In the genomic region with DNA sequence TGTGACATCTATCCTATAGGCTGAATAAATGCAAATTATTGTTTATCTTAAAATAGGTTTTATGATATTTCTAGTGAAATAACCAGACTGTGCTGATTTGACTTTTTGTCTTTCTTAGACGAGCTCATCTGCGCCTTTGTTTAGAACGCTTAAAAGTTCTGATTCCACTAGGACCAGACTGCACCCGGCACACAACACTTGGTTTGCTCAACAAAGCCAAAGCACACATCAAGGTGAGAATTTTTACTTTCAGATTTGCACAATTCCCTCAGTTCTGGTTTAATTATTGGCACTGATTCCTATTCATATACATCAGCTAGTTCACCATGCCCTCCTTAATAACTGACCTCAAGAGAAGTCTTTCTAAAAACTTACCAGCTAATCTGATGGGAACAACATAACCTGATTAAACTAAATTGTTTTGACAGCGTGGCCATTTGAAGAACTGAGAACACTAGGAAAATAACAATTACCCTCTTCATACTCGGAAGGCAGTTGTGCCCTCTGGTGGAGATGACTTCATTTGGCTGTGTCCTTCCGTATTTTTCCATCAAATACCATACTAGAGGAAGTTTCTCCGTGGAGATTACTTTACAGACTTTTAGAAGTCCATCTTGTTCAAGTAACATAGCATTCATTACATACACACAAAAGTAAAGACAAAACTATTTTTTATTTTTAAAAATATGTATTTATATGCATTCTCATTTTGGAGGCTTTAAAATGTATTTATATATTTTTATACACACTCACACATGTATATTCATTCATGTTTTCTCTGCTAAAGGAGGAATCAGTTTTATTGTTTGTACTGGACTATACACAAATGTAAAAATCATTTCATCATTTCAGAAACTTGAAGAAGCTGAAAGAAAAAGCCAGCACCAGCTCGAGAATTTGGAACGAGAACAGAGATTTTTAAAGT, we compare ENCODE assay signal across 9 cellular contexts. TPM values are rescaled to one million over a fixed set of nuclear protein-coding genes. Genes with fewer than 3 reads are reported as not detected.
A peak's percentile ranks its signal among the peaks of the same experiment; 100 is the strongest.
DNase-seq lines count a peak whose midpoint lies in the region; ATAC-seq and TF ChIP-seq lines count a peak whose summit lies in the region.
"Had no signal": no experiment of that assay in that cellular context is flagged by ENCODE, and none has a peak within 500 bp of the region (broad histone marks: within the 10 kb centered on the region; RNA-seq: fewer than 3 reads in every experiment).

No MANE protein-coding gene starts in this region.

- DNase-seq in EL: peak; percentile 58
- DNase-seq in activated naive CD8-positive, alpha-beta T cell treated with anti-CD3 and anti-CD28 coated beads for 36 hours: peak; percentile 31
- DNase-seq in glomerular visceral epithelial cell (ENCODE audit: extremely low spot score): peak; percentile 62
- no peak for DNase-seq in osteocyte (ENCODE audit: extremely low spot score, unreplicated experiment)

- ATAC-seq in HG03442 (IDR thresholded peaks at IDR 0.05; ENCODE audit: unreplicated experiment) (peak; percentile 59), GM21447 (IDR thresholded peaks at IDR 0.05; ENCODE audit: unreplicated experiment) (no peak), GM18517 (IDR thresholded peaks at IDR 0.05; ENCODE audit: unreplicated experiment) (no peak)

- no peak overlapping the region for H3K27ac Mint-ChIP-seq in activated naive CD8-positive, alpha-beta T cell treated with anti-CD3 and anti-CD28 coated beads for 36 hours
- no peak overlapping the region for H3K27ac Mint-ChIP-seq in osteocyte (ENCODE audit: unreplicated experiment)

- peaks cover 20% of the 10 kb centered on the region for H3K4me1 Mint-ChIP-seq in activated naive CD8-positive, alpha-beta T cell treated with anti-CD3 and anti-CD28 coated beads for 36 hours
- H3K4me1 Mint-ChIP-seq in osteocyte (ENCODE audit: unreplicated experiment): peaks cover 11% of the 10 kb centered on the region
- H3K4me1 Mint-ChIP-seq: central memory CD8-positive, alpha-beta T cell had no signal

- peaks cover 4% of the 10 kb centered on the region; the same call in 1 of the 2 replicates for H3F3A ChIP-seq in OCI-LY1 (ENCODE audit: insufficient read depth, low read length)

- peak overlapping the region; percentile 36 for H3K4me3 ChIP-seq in OCI-LY1 (ENCODE audit: low read depth, low read length, poor library complexity, severe bottlenecking)

- no peaks in the 10 kb centered on the region for H3K27me3 ChIP-seq in OCI-LY1 (ENCODE audit: insufficient read depth, low read length)

- peaks cover 47% of the 10 kb centered on the region for H3K4me1 ChIP-seq in OCI-LY1 (ENCODE audit: insufficient read depth, low read length, severe bottlenecking)

- H3K9me2 ChIP-seq in OCI-LY1 (ENCODE audit: low read depth, low read length): no peaks in the 10 kb centered on the region

- no peaks in the 10 kb centered on the region for H3K9me3 Mint-ChIP-seq in activated naive CD8-positive, alpha-beta T cell treated with anti-CD3 and anti-CD28 coated beads for 36 hours
- no peaks in the 10 kb centered on the region for H3K9me3 Mint-ChIP-seq in osteocyte (ENCODE audit: unreplicated experiment)
- H3K9me3 Mint-ChIP-seq: central memory CD8-positive, alpha-beta T cell had no signal

- no peaks in the 10 kb centered on the region for H4K20me1 ChIP-seq in OCI-LY1 (ENCODE audit: insufficient read depth, low read length)

- H3K36me3 Mint-ChIP-seq in activated naive CD8-positive, alpha-beta T cell treated with anti-CD3 and anti-CD28 coated beads for 36 hours: peaks cover 5% of the 10 kb centered on the region
- H3K36me3 Mint-ChIP-seq in osteocyte (ENCODE audit: unreplicated experiment): peaks cover 8% of the 10 kb centered on the region

- no peaks in the 10 kb centered on the region for H3K79me2 ChIP-seq in OCI-LY1 (ENCODE audit: insufficient read depth, low read length)

- H2AFZ ChIP-seq in OCI-LY1 (ENCODE audit: low read length): no peak overlapping the region

- H3K9me3 ChIP-seq in OCI-LY1 (ENCODE audit: low read length): no peaks in the 10 kb centered on the region

- peaks cover 18% of the 10 kb centered on the region for H3K36me3 ChIP-seq in OCI-LY1 (ENCODE audit: insufficient read depth, low read length)

- peak overlapping the region; percentile 80 for H3K27ac ChIP-seq in OCI-LY1 (ENCODE audit: low read depth, low read length, poor library complexity, severe bottlenecking)

- H3K9ac ChIP-seq in OCI-LY1 (ENCODE audit: low read length): peak overlapping the region; percentile 9

- H3K27me3 Mint-ChIP-seq in activated naive CD8-positive, alpha-beta T cell treated with anti-CD3 and anti-CD28 coated beads for 36 hours: no peaks in the 10 kb centered on the region
- no peaks in the 10 kb centered on the region for H3K27me3 Mint-ChIP-seq in osteocyte (ENCODE audit: unreplicated experiment)

- peak overlapping the region; percentile 62 for H3K4me2 ChIP-seq in OCI-LY1 (ENCODE audit: low read length)

- H3K4me3 Mint-ChIP-seq in activated naive CD8-positive, alpha-beta T cell treated with anti-CD3 and anti-CD28 coated beads for 36 hours: no peak overlapping the region
- peak overlapping the region; percentile 19 for H3K4me3 Mint-ChIP-seq in osteocyte (ENCODE audit: unreplicated experiment)
- H3K4me3 Mint-ChIP-seq: central memory CD8-positive, alpha-beta T cell had no signal

- peak; percentile 82 for TF ChIP-seq CTCF in OCI-LY1 (IDR thresholded peaks at IDR 0.05; ENCODE audit: low read length)
- peak; percentile 78 for TF ChIP-seq CTCF in osteocyte (IDR thresholded peaks at IDR 0.05)

RNA-seq across cellular contexts. Expression of a gene that starts 25.4 kb away (rescaled TPM):
- 10 to 100 TPM; 55.1 to 56.9 TPM for total RNA-seq in activated naive CD8-positive, alpha-beta T cell treated with anti-CD3 and anti-CD28 coated beads for 36 hours
- 28.9 and 31.7 TPM in 2 replicates for total RNA-seq in osteocyte
